In genomic region chr10:124551097-124551496, GRCh38 we compare ENCODE assay signal across 19 cellular contexts.
"Had no signal": no experiment of that assay in that cellular context is flagged by ENCODE, and none has a peak within 500 bp of the region (broad histone marks: within the 10 kb centered on the region; RNA-seq: fewer than 3 reads in every experiment).

No MANE protein-coding gene starts in this region.

- H2AFZ ChIP-seq: hepatocyte had no signal

- H3K27me3 ChIP-seq: colonic mucosa, esophagus squamous epithelium, hepatocyte, ovary, right atrium auricular region, sigmoid colon, tibial artery, upper lobe of left lung, uterus had no signal

- H3K4me3 Mint-ChIP-seq: naive thymus-derived CD8-positive, alpha-beta T cell had no signal

- H3K79me2 ChIP-seq: hepatocyte had no signal

- H3K4me2 ChIP-seq: hepatocyte had no signal

- H3K9me3 ChIP-seq: colonic mucosa, esophagus squamous epithelium, ovary, right atrium auricular region, sigmoid colon, tibial artery, upper lobe of left lung, uterus had no signal

- DNase-seq: colonic mucosa; esophagus squamous epithelium; foreskin fibroblast; kidney; left colon; left ventricle myocardium superior; naive thymus-derived CD8-positive, alpha-beta T cell; ovary; sigmoid colon; stimulated activated CD4-positive, alpha-beta T cell treated with anti-CD3 and anti-CD28 coated beads, Interleukin-2, amount 100 ng/mL, for 24 hours; stimulated activated CD4-positive, alpha-beta T cell treated with anti-CD3 and anti-CD28 coated beads, Interleukin-4, amount 100 ng/mL, for 4 hours; stimulated activated naive CD4-positive, alpha-beta T cell treated with Interleukin-2 at 50 U/mL for 16 hours; tibial artery; uterus had no signal

- H3K27ac ChIP-seq: colonic mucosa, esophagus squamous epithelium, hepatocyte, ovary, right atrium auricular region, sigmoid colon, tibial artery, upper lobe of left lung, uterus had no signal

- H3K36me3 ChIP-seq: colonic mucosa, esophagus squamous epithelium, ovary, right atrium auricular region, sigmoid colon, tibial artery, upper lobe of left lung, uterus had no signal

- H3K4me3 ChIP-seq: colonic mucosa, esophagus squamous epithelium, hepatocyte, lung, ovary, right atrium auricular region, sigmoid colon, skin epidermis, tibial artery, upper lobe of left lung, uterus had no signal

- H3K4me1 ChIP-seq: colonic mucosa, esophagus squamous epithelium, sigmoid colon, tibial artery, uterus had no signal

- H3K27me3 Mint-ChIP-seq: naive thymus-derived CD8-positive, alpha-beta T cell had no signal

- FAIRE-seq: kidney had no signal

- ATAC-seq: left colon; naive thymus-derived CD8-positive, alpha-beta T cell had no signal
